In genomic region chr7:12524794-12525386, GRCh38 we compare ENCODE assay signal across 8 cellular contexts. TPM values are rescaled to one million over a fixed set of nuclear protein-coding genes. Genes with fewer than 3 reads are reported as not detected.
DNase-seq lines count a peak whose midpoint lies in the region; ATAC-seq, FAIRE-seq and TF ChIP-seq lines count a peak whose summit lies in the region.

No MANE protein-coding gene starts in this region.

- peak; percentile 90 for FAIRE-seq in astrocyte (lab: Jason Lieb, UNC)

- POLR2A ChIA-PET in GM10248 (lab: Yijun Ruan, JAX) = no interaction called here

- TF ChIP-seq CTCF in GM10248 (IDR thresholded peaks at IDR 0.05; ENCODE audit: control extremely low read depth, extremely low read depth, low read depth, missing control alignments) (peak; percentile 54), astrocyte (IDR thresholded peaks at IDR 0.05; ENCODE audit: insufficient read depth, low read depth, low read length) (peak; percentile 45), kidney epithelial cell (IDR thresholded peaks at IDR 0.05; ENCODE audit: insufficient read depth, low read length, poor library complexity, severe bottlenecking) (peak; percentile 24)

- DNase-seq in GM10248 (ENCODE audit: extremely low spot score) = peak; percentile 17
- peak; percentile 61 for DNase-seq in NCI-H2227 (lab: John Stamatoyannopoulos, UW; ENCODE audit: unreplicated experiment)
- peak; percentile 39 for DNase-seq in astrocyte (ENCODE audit: low read depth)
- DNase-seq in kidney epithelial cell (ENCODE audit: low read depth) = no peak
- DNase-seq in GM19238 (ENCODE audit: insufficient read length, low spot score) = no peak
- DNase-seq in activated CD4-positive, CD25-positive, alpha-beta regulatory T cell (lab: John Stamatoyannopoulos, UW) = no peak

- H3K4me3 ChIP-seq in astrocyte (ENCODE audit: insufficient read depth, low read depth, low read length) = no peak overlapping the region
- H3K4me3 ChIP-seq in kidney epithelial cell (ENCODE audit: low read depth, low read length) = no peak overlapping the region

- no peaks in the 10 kb centered on the region for H4K20me1 ChIP-seq in astrocyte (ENCODE audit: insufficient read depth, low read length)

- H3K4me2 ChIP-seq in astrocyte (ENCODE audit: low read length) = peak overlapping the region; percentile 49

- H3K79me2 ChIP-seq in astrocyte (ENCODE audit: insufficient read depth, low read length) = no peaks in the 10 kb centered on the region

- H3K9ac ChIP-seq in astrocyte (ENCODE audit: low read length) = no peak overlapping the region

- no peak overlapping the region for H3K4me3 Mint-ChIP-seq in astrocyte (ENCODE audit: unreplicated experiment)

- H3K4me1 ChIP-seq in astrocyte (ENCODE audit: insufficient read depth, low read length) = no peaks in the 10 kb centered on the region

- peaks cover 2% of the 10 kb centered on the region for H3K9me3 Mint-ChIP-seq in astrocyte (ENCODE audit: unreplicated experiment)

- H3K27ac ChIP-seq in astrocyte (ENCODE audit: low read depth, low read length) = no peak overlapping the region

- H3K27ac Mint-ChIP-seq in astrocyte (ENCODE audit: unreplicated experiment) = no peak overlapping the region

- H3K36me3 ChIP-seq in astrocyte (ENCODE audit: insufficient read depth, low read length) (no peaks in the 10 kb centered on the region), kidney epithelial cell (ENCODE audit: control insufficient read depth, insufficient read depth, low read length) (no peaks in the 10 kb centered on the region)

- no peak overlapping the region for H2AFZ ChIP-seq in astrocyte (ENCODE audit: low read depth, low read length)

- H3K27me3 Mint-ChIP-seq in astrocyte (ENCODE audit: low read depth, unreplicated experiment) = no peaks in the 10 kb centered on the region

- no peaks in the 10 kb centered on the region for H3K9me3 ChIP-seq in astrocyte (ENCODE audit: insufficient read depth, low read depth, low read length)

- H3K36me3 Mint-ChIP-seq in astrocyte (ENCODE audit: low read depth, unreplicated experiment) = no peaks in the 10 kb centered on the region

- no peaks in the 10 kb centered on the region for H3K4me1 Mint-ChIP-seq in astrocyte (ENCODE audit: low read depth, unreplicated experiment)

- ATAC-seq in HG02938 (IDR thresholded peaks at IDR 0.05; ENCODE audit: unreplicated experiment) (peak; percentile 78), GM21367 (IDR thresholded peaks at IDR 0.05; ENCODE audit: unreplicated experiment) (no peak)

- no peaks in the 10 kb centered on the region for H3K27me3 ChIP-seq in astrocyte (ENCODE audit: insufficient read depth, low read length)
- H3K27me3 ChIP-seq in kidney epithelial cell (ENCODE audit: control insufficient read depth, insufficient read depth, low read length) = no peaks in the 10 kb centered on the region

- CTCF ChIA-PET in GM10248 (lab: Yijun Ruan, JAX) = interaction anchor here (0.7 to 3.1 kb wide), 30 partner anchors 8 to 741 kb away, joined by 3 to 57 read pairs (median 4); a partner anchor contains a TSS

RNA-seq across cellular contexts. Expression of gene SCIN, which starts 45.6 kb away (rescaled TPM):
- total RNA-seq in astrocyte = 0.27 TPM in 1 of 2 replicates, not detected in the other
- total RNA-seq in kidney epithelial cell = 8.6 and 14.7 TPM in 2 replicates

Comparison
In these comparisons a context has a peak if more than half of its experiments do, and no peak if none do; other contexts are left out.
1. DNase-seq: peak in GM10248 (single experiment), NCI-H2227 (single experiment) and astrocyte (single experiment); none in kidney epithelial cell (single experiment), GM19238 (single experiment) and activated CD4-positive, CD25-positive, alpha-beta regulatory T cell (0 of 4).
2. Peak in every context shown above with its lines, with median percentiles within 50 percentile points of each other: CTCF ChIP-seq.